ENCODE assay signal across 25 cellular contexts in genomic region chr17:43383372-43383771, GRCh38.
"Had no signal": no experiment of that assay in that cellular context is flagged by ENCODE, and none has a peak within 500 bp of the region (broad histone marks: within the 10 kb centered on the region; RNA-seq: fewer than 3 reads in every experiment).

No MANE protein-coding gene starts in this region.

- H3K27me3 Mint-ChIP-seq: naive B cell; progenitor cell of endocrine pancreas; stimulated activated naive CD8-positive, alpha-beta T cell treated with anti-CD3 and anti-CD28 coated beads, Interleukin-15, amount 100 ng/mL, for 72 hours had no signal

- H3K79me2 ChIP-seq: parathyroid adenoma had no signal

- H3K36me3 ChIP-seq: esophagus squamous epithelium, neutrophil, right atrium auricular region, sigmoid colon, suprapubic skin, transverse colon, upper lobe of right lung, uterus had no signal

- H2AFZ ChIP-seq: parathyroid adenoma had no signal

- H3K9ac ChIP-seq: parathyroid adenoma had no signal

- DNase-seq: dermis blood vessel endothelial cell; effector memory CD4-positive, alpha-beta T cell; erythroblast; esophagus squamous epithelium; foreskin melanocyte; mesenchymal stem cell; mucosa of descending colon; naive B cell; sigmoid colon; stimulated activated CD4-positive, alpha-beta T cell treated with anti-CD3 and anti-CD28 coated beads, Interleukin-2, amount 100 ng/mL, for 24 hours; stimulated activated CD4-positive, alpha-beta T cell treated with anti-CD3 and anti-CD28 coated beads, Interleukin-4, amount 100 ng/mL, for 24 hours; stimulated activated naive CD8-positive, alpha-beta T cell treated with anti-CD3 and anti-CD28 coated beads, Interleukin-15, amount 100 ng/mL, for 72 hours; transverse colon; upper lobe of right lung; uterus had no signal

- H3K4me3 Mint-ChIP-seq: mesothelial cell of epicardium; stimulated activated effector memory CD8-positive, alpha-beta T cell treated with anti-CD3 and anti-CD28 coated beads, Interleukin-12 subunit alpha, Interleukin-12 subunit beta, amount 100 ng/mL, for 72 hours; stimulated activated naive CD8-positive, alpha-beta T cell treated with anti-CD3 and anti-CD28 coated beads, Interleukin-15, amount 100 ng/mL, for 72 hours had no signal

- H3K4me1 ChIP-seq: uterus had no signal

- ATAC-seq: left lobe of liver; mucosa of descending colon; stimulated activated effector memory CD8-positive, alpha-beta T cell treated with anti-CD3 and anti-CD28 coated beads, Interleukin-12 subunit alpha, Interleukin-12 subunit beta, amount 100 ng/mL, for 72 hours; stimulated activated naive CD8-positive, alpha-beta T cell treated with anti-CD3 and anti-CD28 coated beads, Interleukin-15, amount 100 ng/mL, for 72 hours; upper lobe of right lung had no signal

- H3K4me1 Mint-ChIP-seq: nephron had no signal

- H3K4me3 ChIP-seq: coronary artery, esophagus squamous epithelium, mucosa of descending colon, right atrium auricular region, sigmoid colon, suprapubic skin, transverse colon, upper lobe of right lung, uterus had no signal

- H3K9me3 ChIP-seq: neutrophil, right atrium auricular region, suprapubic skin, upper lobe of right lung, uterus had no signal

- H3K27ac ChIP-seq: coronary artery, esophagus squamous epithelium, neutrophil, parathyroid adenoma, right atrium auricular region, sigmoid colon, transverse colon, upper lobe of right lung, uterus had no signal

- H3K27me3 ChIP-seq: esophagus squamous epithelium, neutrophil, right atrium auricular region, sigmoid colon, suprapubic skin, transverse colon, upper lobe of right lung, uterus had no signal

- H3K27ac Mint-ChIP-seq: mesothelial cell of epicardium; progenitor cell of endocrine pancreas; stimulated activated effector memory CD8-positive, alpha-beta T cell treated with anti-CD3 and anti-CD28 coated beads, Interleukin-12 subunit alpha, Interleukin-12 subunit beta, amount 100 ng/mL, for 72 hours had no signal
